In genomic region chr1:222926566-222926965, GRCh38 we compare ENCODE assay signal across 14 cellular contexts.
DNase-seq lines count a peak whose midpoint lies in the region; ATAC-seq, FAIRE-seq and TF ChIP-seq lines count a peak whose summit lies in the region.
"Had no signal": no experiment of that assay in that cellular context is flagged by ENCODE, and none has a peak within 500 bp of the region (broad histone marks: within the 10 kb centered on the region; RNA-seq: fewer than 3 reads in every experiment).

No MANE protein-coding gene starts in this region.

- H3K4me1 Mint-ChIP-seq in WTC11, result peaks cover 42% of the 10 kb centered on the region
- no peaks in the 10 kb centered on the region for H3K4me1 Mint-ChIP-seq in naive thymus-derived CD4-positive, alpha-beta T cell
- H3K4me1 Mint-ChIP-seq: central memory CD8-positive, alpha-beta T cell had no signal

- CTCF ChIA-PET in WTC11 (lab: Charles Lee), result no interaction called here
- CTCF ChIA-PET in naive thymus-derived CD4-positive, alpha-beta T cell (lab: Charles Lee), result no interaction called here

- H3K9ac ChIP-seq in HUES64 (ENCODE audit: low read depth, low read length), result no peak overlapping the region
- H3K9ac ChIP-seq: BLaER1 had no signal

- H3K9me3 ChIP-seq in HUES64 (ENCODE audit: insufficient read depth, low read depth, low read length), result no peaks in the 10 kb centered on the region
- H3K9me3 ChIP-seq in naive thymus-derived CD4-positive, alpha-beta T cell (ENCODE audit: control insufficient read depth in 2 of 3, low read length in 3 of 3), result no peaks in the 10 kb centered on the region
- H3K9me3 ChIP-seq in pancreas, result no peaks in the 10 kb centered on the region
- H3K9me3 ChIP-seq: BLaER1, heart right ventricle, Peyer's patch had no signal

- H3K9me3 Mint-ChIP-seq in WTC11, result no peaks in the 10 kb centered on the region
- H3K9me3 Mint-ChIP-seq in naive thymus-derived CD4-positive, alpha-beta T cell, result peaks cover 0 to 1% (median 0%) of the 10 kb centered on the region in 11 donors
- H3K9me3 Mint-ChIP-seq: central memory CD8-positive, alpha-beta T cell had no signal

- no peak overlapping the region for H3K4me3 Mint-ChIP-seq in WTC11
- H3K4me3 Mint-ChIP-seq in naive thymus-derived CD4-positive, alpha-beta T cell, result no peak overlapping the region
- H3K4me3 Mint-ChIP-seq: central memory CD8-positive, alpha-beta T cell had no signal

- ATAC-seq in WTC11 (no peak), GM19351 (IDR thresholded peaks at IDR 0.05; ENCODE audit: unreplicated experiment) (no peak), pancreas (no peak)
- no peak for ATAC-seq in naive thymus-derived CD4-positive, alpha-beta T cell
- ATAC-seq: heart right ventricle, sciatic nerve had no signal

- intact Hi-C loops in naive thymus-derived CD4-positive, alpha-beta T cell (cut with micrococcal nuclease), result no loop called here
- intact Hi-C loops in pancreas (cut with DNase I), result no loop called here

- no peak for FAIRE-seq in pancreas (lab: Jason Lieb, UNC)

- DNase-seq in AG08395 (ENCODE audit: low spot score) (peak; percentile 69), WTC11 (ENCODE audit: low spot score) (no peak), kidney tubule cell (ENCODE audit: low spot score) (peak; percentile 38), pancreas (no peak)
- no peak for DNase-seq in stimulated activated naive CD4-positive, alpha-beta T cell treated with Interleukin-2 at 50 U/mL for 16 hours (lab: John Stamatoyannopoulos, UW)
- DNase-seq in naive thymus-derived CD4-positive, alpha-beta T cell, result no peak
- DNase-seq: H7, heart right ventricle, Peyer's patch had no signal

- H3K4me1 ChIP-seq in HUES64 (ENCODE audit: insufficient read depth, low read length), result peaks cover 51% of the 10 kb centered on the region
- H3K4me1 ChIP-seq in naive thymus-derived CD4-positive, alpha-beta T cell (ENCODE audit: control insufficient read depth in 2 of 2, insufficient read depth in 2 of 2, low read length in 2 of 2), result no peaks in the 10 kb centered on the region
- H3K4me1 ChIP-seq in pancreas, result peaks cover 0 to 7% (median 5%) of the 10 kb centered on the region in 3 donors
- H3K4me1 ChIP-seq: BLaER1 had no signal

- H3K36me3 Mint-ChIP-seq in WTC11, result no peaks in the 10 kb centered on the region
- peaks cover 0 to 8% (median 0%) of the 10 kb centered on the region in 5 donors for H3K36me3 Mint-ChIP-seq in naive thymus-derived CD4-positive, alpha-beta T cell

- POLR2A ChIA-PET in WTC11 (lab: Charles Lee), result no interaction called here
- POLR2A ChIA-PET in naive thymus-derived CD4-positive, alpha-beta T cell (lab: Charles Lee), result no interaction called here

- no peak overlapping the region for H3K4me3 ChIP-seq in HUES64 (ENCODE audit: low read length)
- H3K4me3 ChIP-seq in naive thymus-derived CD4-positive, alpha-beta T cell (ENCODE audit: low read length), result no peak overlapping the region
- no peak overlapping the region for H3K4me3 ChIP-seq in pancreas
- H3K4me3 ChIP-seq: BLaER1, heart right ventricle, Peyer's patch had no signal

- H3K27ac Mint-ChIP-seq in WTC11, result peak overlapping the region; percentile 21
- no peak overlapping the region for H3K27ac Mint-ChIP-seq in naive thymus-derived CD4-positive, alpha-beta T cell

- H3K27ac ChIP-seq in HUES64 (ENCODE audit: low read depth, low read length), result peak overlapping the region; percentile 20; the same call in 1 of the 2 replicates
- H3K27ac ChIP-seq in naive thymus-derived CD4-positive, alpha-beta T cell (ENCODE audit: low read depth, low read length), result no peak overlapping the region
- no peak overlapping the region for H3K27ac ChIP-seq in pancreas
- H3K27ac ChIP-seq: BLaER1, Peyer's patch had no signal

- TF ChIP-seq CTCF in WTC11 (IDR thresholded peaks at IDR 0.05) (no peak), pancreas (IDR thresholded peaks at IDR 0.05) (no peak)

- no peaks in the 10 kb centered on the region for H3K27me3 Mint-ChIP-seq in WTC11 (ENCODE audit: low read depth)
- no peaks in the 10 kb centered on the region for H3K27me3 Mint-ChIP-seq in naive thymus-derived CD4-positive, alpha-beta T cell
- H3K27me3 Mint-ChIP-seq: central memory CD8-positive, alpha-beta T cell had no signal

- 77% methylated on average over 6 of the region's 6 CpGs for WGBS in HUES64
- WGBS in pancreas, 2 donors, result 92 to 94% methylated on average over 6 of the region's 6 CpGs

- no peaks in the 10 kb centered on the region for H3K36me3 ChIP-seq in HUES64 (ENCODE audit: insufficient read depth, low read length)
- no peaks in the 10 kb centered on the region for H3K36me3 ChIP-seq in naive thymus-derived CD4-positive, alpha-beta T cell (ENCODE audit: control insufficient read depth in 2 of 3, insufficient read depth in 3 of 3, low read length in 3 of 3)
- no peaks in the 10 kb centered on the region for H3K36me3 ChIP-seq in pancreas
- H3K36me3 ChIP-seq: BLaER1, heart right ventricle, Peyer's patch had no signal

- H3K27me3 ChIP-seq in HUES64 (ENCODE audit: insufficient read depth, low read length), result no peaks in the 10 kb centered on the region
- no peaks in the 10 kb centered on the region for H3K27me3 ChIP-seq in naive thymus-derived CD4-positive, alpha-beta T cell (ENCODE audit: control insufficient read depth in 2 of 2, insufficient read depth in 2 of 2, low read length in 2 of 2)
- no peaks in the 10 kb centered on the region for H3K27me3 ChIP-seq in pancreas
- H3K27me3 ChIP-seq: BLaER1, heart right ventricle, Peyer's patch had no signal

TF ChIP-seq in WTC11, 78 proteins besides CTCF, POLR2A, EP300 and RAD21:
- TF ChIP-seq GTF2I (CRISPR knock-in tag; conservative IDR thresholded peaks at IDR 0.05) (no peak), RELA (CRISPR knock-in tag; IDR thresholded peaks at IDR 0.05; ENCODE audit: borderline replicate concordance) (no peak), ETV6 (CRISPR knock-in tag; IDR thresholded peaks at IDR 0.05) (no peak), GABPB1 (CRISPR knock-in tag; IDR thresholded peaks at IDR 0.05) (no peak), CREB1 (CRISPR knock-in tag; IDR thresholded peaks at IDR 0.05) (no peak), ESRRA (CRISPR knock-in tag; IDR thresholded peaks at IDR 0.05; ENCODE audit: borderline replicate concordance) (no peak), JAZF1 (CRISPR knock-in tag; IDR thresholded peaks at IDR 0.05) (no peak), IRF2 (CRISPR knock-in tag; IDR thresholded peaks at IDR 0.05; ENCODE audit: borderline replicate concordance, low read depth) (no peak), HMGA2 (CRISPR knock-in tag; IDR thresholded peaks at IDR 0.05) (no peak), RORB (CRISPR knock-in tag; IDR thresholded peaks at IDR 0.05) (no peak), ZBTB21 (CRISPR knock-in tag; IDR thresholded peaks at IDR 0.05; ENCODE audit: borderline replicate concordance) (no peak), ATF6 (CRISPR knock-in tag; IDR thresholded peaks at IDR 0.05) (no peak), TEAD1 (CRISPR knock-in tag; IDR thresholded peaks at IDR 0.05) (no peak), ELF4 (CRISPR knock-in tag; IDR thresholded peaks at IDR 0.05; ENCODE audit: low read depth) (no peak), ZMAT4 (CRISPR knock-in tag; IDR thresholded peaks at IDR 0.05) (no peak)
- TF ChIP-seq, protein P1, sequence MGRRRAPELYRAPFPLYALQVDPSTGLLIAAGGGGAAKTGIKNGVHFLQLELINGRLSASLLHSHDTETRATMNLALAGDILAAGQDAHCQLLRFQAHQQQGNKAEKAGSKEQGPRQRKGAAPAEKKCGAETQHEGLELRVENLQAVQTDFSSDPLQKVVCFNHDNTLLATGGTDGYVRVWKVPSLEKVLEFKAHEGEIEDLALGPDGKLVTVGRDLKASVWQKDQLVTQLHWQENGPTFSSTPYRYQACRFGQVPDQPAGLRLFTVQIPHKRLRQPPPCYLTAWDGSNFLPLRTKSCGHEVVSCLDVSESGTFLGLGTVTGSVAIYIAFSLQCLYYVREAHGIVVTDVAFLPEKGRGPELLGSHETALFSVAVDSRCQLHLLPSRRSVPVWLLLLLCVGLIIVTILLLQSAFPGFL (CRISPR knock-in tag; IDR thresholded peaks at IDR 0.05; ENCODE audit: borderline replicate concordance), result no peak
- TF ChIP-seq, protein P2, sequence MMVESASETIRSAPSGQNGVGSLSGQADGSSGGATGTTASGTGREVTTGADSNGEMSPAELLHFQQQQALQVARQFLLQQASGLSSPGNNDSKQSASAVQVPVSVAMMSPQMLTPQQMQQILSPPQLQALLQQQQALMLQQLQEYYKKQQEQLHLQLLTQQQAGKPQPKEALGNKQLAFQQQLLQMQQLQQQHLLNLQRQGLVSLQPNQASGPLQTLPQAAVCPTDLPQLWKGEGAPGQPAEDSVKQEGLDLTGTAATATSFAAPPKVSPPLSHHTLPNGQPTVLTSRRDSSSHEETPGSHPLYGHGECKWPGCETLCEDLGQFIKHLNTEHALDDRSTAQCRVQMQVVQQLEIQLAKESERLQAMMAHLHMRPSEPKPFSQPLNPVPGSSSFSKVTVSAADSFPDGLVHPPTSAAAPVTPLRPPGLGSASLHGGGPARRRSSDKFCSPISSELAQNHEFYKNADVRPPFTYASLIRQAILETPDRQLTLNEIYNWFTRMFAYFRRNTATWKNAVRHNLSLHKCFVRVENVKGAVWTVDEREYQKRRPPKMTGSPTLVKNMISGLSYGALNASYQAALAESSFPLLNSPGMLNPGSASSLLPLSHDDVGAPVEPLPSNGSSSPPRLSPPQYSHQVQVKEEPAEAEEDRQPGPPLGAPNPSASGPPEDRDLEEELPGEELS (CRISPR knock-in tag; IDR thresholded peaks at IDR 0.05), result no peak

Comparison
In these comparisons a context has a peak if more than half of its experiments do, and no peak if none do; other contexts are left out.
1. DNase-seq: peak in AG08395 (single experiment) and kidney tubule cell (single experiment); none in WTC11 (single experiment), stimulated activated naive CD4-positive, alpha-beta T cell treated with Interleukin-2 at 50 U/mL for 16 hours (single experiment), naive thymus-derived CD4-positive, alpha-beta T cell (0 of 9) and pancreas (0 of 6).